ENCODE assay signal across 17 cellular contexts in genomic region chr1:25804964-25805862, GRCh38. TPM values are rescaled to one million over a fixed set of nuclear protein-coding genes. Genes with fewer than 3 reads are reported as not detected.
DNase-seq lines count a peak whose midpoint lies in the region; ATAC-seq and TF ChIP-seq lines count a peak whose summit lies in the region.
"Had no signal": no experiment of that assay in that cellular context is flagged by ENCODE, and none has a peak within 500 bp of the region (broad histone marks: within the 10 kb centered on the region; RNA-seq: fewer than 3 reads in every experiment).

No MANE protein-coding gene starts in this region.

- H3K27me3 ChIP-seq in breast epithelium: no peaks in the 10 kb centered on the region
- H3K27me3 ChIP-seq in muscle layer of duodenum (ENCODE audit: low read depth, low read length): no peaks in the 10 kb centered on the region
- H3K27me3 ChIP-seq in foreskin keratinocyte: no peaks in the 10 kb centered on the region

- peak; percentile 41 for DNase-seq in NCI-H82 (lab: John Stamatoyannopoulos, UW)
- no peak for DNase-seq in NCI-H82 treated with DMSO at 0.1 percent for 48 hours (lab: John Stamatoyannopoulos, UW; ENCODE audit: unreplicated experiment)
- DNase-seq in breast epithelium (ENCODE audit: low spot score in 2 of 2): no peak
- no peak for DNase-seq in substantia nigra (lab: John Stamatoyannopoulos, UW)
- DNase-seq in NCI-H1417 (lab: John Stamatoyannopoulos, UW): no peak
- DNase-seq in foreskin keratinocyte: no peak
- DNase-seq: activated CD8-positive, alpha-beta memory T cell treated with anti-CD3 and anti-CD28 coated beads, Interleukin-2, amount 10 ng/mL, durations not matched to agents 7 days and 5 days; activated naive CD8-positive, alpha-beta T cell treated with anti-CD3 and anti-CD28 coated beads, Interleukin-2, amount 50 U/mL, for 24 hours; Calu3; effector memory CD4-positive, alpha-beta T cell; Karpas-422; NCI-H2081; NK-92 treated with Interleukin-12 subunit alpha and Interleukin-12 subunit beta, amount 100 ng/mL, for 24 hours; trophoblast cell had no signal

- H3K27ac ChIP-seq in breast epithelium (peak overlapping the region; percentile 78 to 91), muscle layer of duodenum (ENCODE audit: low read length) (peak overlapping the region; percentile 4), substantia nigra (ENCODE audit: low read depth, low read length, poor library complexity, severe bottlenecking) (peak overlapping the region; percentile 42), foreskin keratinocyte (no peak overlapping the region)
- H3K27ac ChIP-seq: 22Rv1 had no signal

- TF ChIP-seq CTCF in breast epithelium (IDR thresholded peaks at IDR 0.05) (no peak), foreskin keratinocyte (conservative IDR thresholded peaks at IDR 0.05) (no peak)

- no peak for TF ChIP-seq POLR2A in breast epithelium (IDR thresholded peaks at IDR 0.05)

- peaks cover 8 to 16% of the 10 kb centered on the region in 2 donors for H3K4me1 ChIP-seq in breast epithelium
- H3K4me1 ChIP-seq in muscle layer of duodenum (ENCODE audit: control insufficient read depth in 1 of 2, insufficient read depth in 2 of 2, low read length in 2 of 2): peaks cover 0 to 44% of the 10 kb centered on the region in 2 donors
- no peaks in the 10 kb centered on the region for H3K4me1 ChIP-seq in foreskin keratinocyte

- no peak for ATAC-seq in GM18519 (IDR thresholded peaks at IDR 0.05; ENCODE audit: low FRiP score, unreplicated experiment)
- no peak for ATAC-seq in foreskin keratinocyte
- ATAC-seq: activated CD8-positive, alpha-beta memory T cell treated with anti-CD3 and anti-CD28 coated beads, Interleukin-2, amount 10 ng/mL, durations not matched to agents 7 days and 5 days had no signal

- H3K4me3 ChIP-seq in breast epithelium: peak overlapping the region in 1 of 3 donors; percentile 22
- H3K4me3 ChIP-seq in muscle layer of duodenum (ENCODE audit: low read depth in 1 of 2, low read length in 2 of 2): no peak overlapping the region

- H3K9me3 ChIP-seq in breast epithelium (no peaks in the 10 kb centered on the region), muscle layer of duodenum (ENCODE audit: control insufficient read depth in 1 of 2, low read length in 2 of 2) (no peaks in the 10 kb centered on the region)

- intact Hi-C loops in breast epithelium (cut with DNase I; ENCODE audit: low total_unique reads): loop anchor here (10.0 kb wide), 1 partner anchor 190 kb away; the partner anchor contains the start of gene MAN1C1

- H3K36me3 ChIP-seq in breast epithelium (no peaks in the 10 kb centered on the region), muscle layer of duodenum (ENCODE audit: control insufficient read depth in 1 of 2, insufficient read depth in 2 of 2, low read length in 2 of 2) (peaks cover 8 to 41% of the 10 kb centered on the region in 2 donors)

RNA-seq across cellular contexts. Expression of gene SELENON, which starts 5.2 kb away (rescaled TPM):
- total RNA-seq in breast epithelium (10 to 100 TPM; 16.6 to 39.0 (median 22.1) TPM), foreskin keratinocyte (52.7 and 53.3 TPM in 2 replicates)
- 55.2 and 63.1 TPM in 2 replicates for polyA plus RNA-seq in foreskin keratinocyte

RNA-seq across cellular contexts. Expression of gene MTFR1L, which starts 14.5 kb away (rescaled TPM):
- total RNA-seq in breast epithelium: 10 to 100 TPM; 71.6 to 79.2 (median 75.4) TPM
- 24.1 and 25.2 TPM in 2 replicates for total RNA-seq in foreskin keratinocyte
- 20.8 and 21.7 TPM in 2 replicates for polyA plus RNA-seq in foreskin keratinocyte

RNA-seq across cellular contexts. Expression of gene AUNIP, which starts 54.0 kb away (rescaled TPM):
- total RNA-seq in breast epithelium: under 1 TPM in 2 of 3 donors, not detected in 1; 0.33 to 0.88 TPM
- 11.5 and 13.8 TPM in 2 replicates for total RNA-seq in foreskin keratinocyte
- polyA plus RNA-seq in foreskin keratinocyte: 8.1 and 9.7 TPM in 2 replicates
